Comparison of ENCODE assay signal across 14 cellular contexts in the genomic region with DNA sequence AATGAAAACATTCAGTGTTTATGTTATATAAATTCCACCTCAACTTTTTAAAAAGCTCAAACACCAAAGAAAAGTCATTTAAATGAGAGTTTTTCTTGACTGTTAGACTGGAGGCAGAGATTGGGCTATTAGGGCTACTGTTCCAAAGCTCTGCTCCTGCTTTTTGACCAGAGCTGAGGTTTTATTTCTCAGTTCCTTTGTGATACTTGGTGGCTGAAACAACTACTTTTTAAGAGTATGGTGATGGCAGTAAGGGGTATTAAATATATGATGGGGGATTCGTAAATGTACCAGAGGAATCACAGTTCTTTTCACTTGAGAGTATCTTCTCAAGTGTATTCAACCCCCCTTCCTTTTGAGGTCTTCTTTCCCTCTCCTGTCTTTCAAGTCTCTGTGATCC.
DNase-seq lines count a peak whose midpoint lies in the region; ATAC-seq, FAIRE-seq and TF ChIP-seq lines count a peak whose summit lies in the region.
"Had no signal": no experiment of that assay in that cellular context is flagged by ENCODE, and none has a peak within 500 bp of the region (broad histone marks: within the 10 kb centered on the region; RNA-seq: fewer than 3 reads in every experiment).

No MANE protein-coding gene starts in this region.

- no peak for DNase-seq in GM18507 (ENCODE audit: extremely low spot score, insufficient read length, low read depth)
- DNase-seq in stimulated activated CD4-positive, alpha-beta T cell treated with anti-CD3 and anti-CD28 coated beads, Interleukin-4, amount 100 ng/mL, for 24 hours: no peak
- no peak for DNase-seq in WERI-Rb-1
- DNase-seq in lower leg skin (ENCODE audit: low spot score in 2 of 2): no peak
- DNase-seq in Peyer's patch: no peak
- DNase-seq: AML-193; CD4-positive, CD25-positive, alpha-beta regulatory T cell; NCI-H1105 treated with DMSO at 0.1 percent for 48 hours; NCI-H69; NK-92 treated with Interleukin-12 subunit alpha and Interleukin-12 subunit beta, amount 100 ng/mL, for 24 hours had no signal

- H2AFZ ChIP-seq in OCI-LY3 (ENCODE audit: low read depth, low read length): no peak overlapping the region

- H3K4me1 ChIP-seq in OCI-LY3 (ENCODE audit: low read length) (peaks cover 17% of the 10 kb centered on the region), Peyer's patch (no peaks in the 10 kb centered on the region)

- ATAC-seq in GM21390 (IDR thresholded peaks at IDR 0.05; ENCODE audit: unreplicated experiment): peak; percentile 75

- intact Hi-C loops in lower leg skin (cut with DNase I; ENCODE audit: low total_unique reads): no loop called here

- no peaks in the 10 kb centered on the region for H3K27me3 ChIP-seq in OCI-LY3 (ENCODE audit: low read depth, low read length)
- H3K27me3 ChIP-seq in WERI-Rb-1 (ENCODE audit: insufficient read depth, low read depth, severe bottlenecking): no peaks in the 10 kb centered on the region
- H3K27me3 ChIP-seq in Peyer's patch: no peaks in the 10 kb centered on the region

- H3K9ac ChIP-seq in OCI-LY3 (ENCODE audit: low read length): no peak overlapping the region

- no peak overlapping the region for H3K4me3 ChIP-seq in OCI-LY3 (ENCODE audit: low read length)
- no peak overlapping the region for H3K4me3 ChIP-seq in WERI-Rb-1 (ENCODE audit: low read depth, low read length)
- H3K4me3 ChIP-seq in lower leg skin (ENCODE audit: low read depth, poor library complexity, severe bottlenecking): no peak overlapping the region
- no peak overlapping the region for H3K4me3 ChIP-seq in Peyer's patch

- no peaks in the 10 kb centered on the region for H3K9me3 ChIP-seq in OCI-LY3 (ENCODE audit: insufficient read depth, low read length)
- no peaks in the 10 kb centered on the region for H3K9me3 ChIP-seq in WERI-Rb-1 (ENCODE audit: severe bottlenecking)
- H3K9me3 ChIP-seq in Peyer's patch: no peaks in the 10 kb centered on the region

- no peak overlapping the region for H3K27ac ChIP-seq in OCI-LY3 (ENCODE audit: low read length)
- H3K27ac ChIP-seq in WERI-Rb-1: no peak overlapping the region
- H3K27ac ChIP-seq in Peyer's patch: no peak overlapping the region
- H3K27ac ChIP-seq: RWPE1 had no signal

- H3K79me2 ChIP-seq in OCI-LY3 (ENCODE audit: low read length): no peaks in the 10 kb centered on the region

- WGBS in lower leg skin, 2 donors: 98 to 100% methylated on average over 1 of the region's 1 CpG

- H3K36me3 ChIP-seq in OCI-LY3 (replicated peaks; ENCODE audit: low read depth, low read length) (peaks cover 12% of the 10 kb centered on the region), WERI-Rb-1 (peaks cover 29% of the 10 kb centered on the region), Peyer's patch (peaks cover 0 to 21% (median 0%) of the 10 kb centered on the region in 3 donors)

- H4K20me1 ChIP-seq in OCI-LY3 (ENCODE audit: insufficient read depth, low read length): peaks cover 8% of the 10 kb centered on the region; the same call in 1 of the 2 replicates

- FAIRE-seq in GM18507 (lab: Jason Lieb, UNC): peak; percentile 36
- FAIRE-seq: H1 had no signal

- TF ChIP-seq POLR2A in lower leg skin (IDR thresholded peaks at IDR 0.05): no peak
- no peak for TF ChIP-seq POLR2A in Peyer's patch (IDR thresholded peaks at IDR 0.05)

- TF ChIP-seq CTCF in OCI-LY3 (IDR thresholded peaks at IDR 0.05; ENCODE audit: low read depth, low read length) (no peak), WERI-Rb-1 (IDR thresholded peaks at IDR 0.05; ENCODE audit: low read depth, low read length) (no peak), lower leg skin (IDR thresholded peaks at IDR 0.05) (no peak), Peyer's patch (IDR thresholded peaks at IDR 0.05) (no peak)

- H3K4me2 ChIP-seq in OCI-LY3 (ENCODE audit: low read length): peak overlapping the region; percentile 18
